18 cellular contexts compared by ENCODE assay signal in genomic region chrX:150856101-150856500, GRCh38. TPM values are rescaled to one million over a fixed set of nuclear protein-coding genes. Genes with fewer than 3 reads are reported as not detected.
DNase-seq lines count a peak whose midpoint lies in the region; ATAC-seq and TF ChIP-seq lines count a peak whose summit lies in the region.
"Had no signal": no experiment of that assay in that cellular context is flagged by ENCODE, and none has a peak within 500 bp of the region (broad histone marks: within the 10 kb centered on the region; RNA-seq: fewer than 3 reads in every experiment).

No MANE protein-coding gene starts in this region.

- H3K36me3 Mint-ChIP-seq in GM23338 (ENCODE audit: low read depth) = peaks cover 15% of the 10 kb centered on the region; the same call in 1 of the 3 replicates

- peaks cover 2% of the 10 kb centered on the region for H3K9me3 Mint-ChIP-seq in GM23338

- ATAC-seq in GM23338 (no peak), GM19395 (IDR thresholded peaks at IDR 0.05; ENCODE audit: unreplicated experiment) (no peak), gastroesophageal sphincter (no peak)

- no peaks in the 10 kb centered on the region for H3K27me3 Mint-ChIP-seq in GM23338 (ENCODE audit: insufficient read depth, low read depth, poor library complexity)

- no peaks in the 10 kb centered on the region for H3K9me3 ChIP-seq in gastroesophageal sphincter
- H3K9me3 ChIP-seq: Caco-2 had no signal

- no peak overlapping the region for H3K4me3 Mint-ChIP-seq in GM23338
- H3K4me3 Mint-ChIP-seq: CD14-positive monocyte had no signal

- no peak overlapping the region for H3K4me2 ChIP-seq in GM23338

- TF ChIP-seq POLR2A in gastroesophageal sphincter (IDR thresholded peaks at IDR 0.05) = no peak

- H3K27me3 ChIP-seq in GM23338 (ENCODE audit: insufficient read depth) = no peaks in the 10 kb centered on the region
- H3K27me3 ChIP-seq in gastroesophageal sphincter = no peaks in the 10 kb centered on the region

- no peak overlapping the region for H2AFZ ChIP-seq in GM23338

- no peak for TF ChIP-seq CTCF in GM23338 (conservative IDR thresholded peaks at IDR 0.05; ENCODE audit: low read depth in 2 of 2)
- no peak for TF ChIP-seq CTCF in epithelial cell of esophagus (IDR thresholded peaks at IDR 0.05; ENCODE audit: insufficient read depth, low read depth, low read length, missing control alignments)
- TF ChIP-seq CTCF in gastroesophageal sphincter (IDR thresholded peaks at IDR 0.05) = no peak

- H3K9me2 ChIP-seq in GM23338 (ENCODE audit: insufficient read depth) = no peaks in the 10 kb centered on the region

- no peaks in the 10 kb centered on the region for H3F3A ChIP-seq in GM23338 (replicated peaks; ENCODE audit: low read depth)

- H3K27ac Mint-ChIP-seq in GM23338 = 0 out of 2 replicates have a peak overlapping the region, but pooled peaks have one; percentile 52

- H3K4me3 ChIP-seq in GM23338 (no peak overlapping the region), epithelial cell of esophagus (ENCODE audit: low read length) (no peak overlapping the region), gastroesophageal sphincter (no peak overlapping the region)

- TF ChIP-seq EP300 in gastroesophageal sphincter (IDR thresholded peaks at IDR 0.05) = no peak

- no peaks in the 10 kb centered on the region for H4K20me1 ChIP-seq in GM23338 (replicated peaks; ENCODE audit: insufficient read depth)

- no peaks in the 10 kb centered on the region for H3K36me3 ChIP-seq in GM23338 (ENCODE audit: insufficient read depth)
- no peaks in the 10 kb centered on the region for H3K36me3 ChIP-seq in gastroesophageal sphincter

- no peak for DNase-seq in GM23338 (ENCODE audit: low spot score)
- DNase-seq in RPMI7951 (ENCODE audit: low read depth) = peak; percentile 20
- peak; percentile 64 for DNase-seq in epithelial cell of esophagus (ENCODE audit: low read depth)
- DNase-seq in kidney tubule cell (ENCODE audit: low spot score) = peak; percentile 81
- DNase-seq in activated CD4-positive, alpha-beta T cell treated with anti-CD3 and anti-CD28 coated beads, Interleukin-2, amount 50 U/mL, for 48 hours = no peak
- DNase-seq: Caco-2, DMS79, GDM1, KG1, MM.1S, NCI-H1105, NCI-H187 treated with DMSO at 0.1 percent for 48 hours, NCI-H2171, NCI-H510A treated with DMSO at 0.1 percent for 48 hours, SIG-M5 had no signal

- H3K4me1 ChIP-seq in GM23338 (ENCODE audit: insufficient read depth) (no peaks in the 10 kb centered on the region), gastroesophageal sphincter (no peaks in the 10 kb centered on the region)
- H3K4me1 ChIP-seq: Caco-2 had no signal

- peaks cover 20% of the 10 kb centered on the region for H3K79me2 ChIP-seq in GM23338 (replicated peaks; ENCODE audit: insufficient read depth)

- H3K27ac ChIP-seq in GM23338 (ENCODE audit: low read depth) (no peak overlapping the region), gastroesophageal sphincter (no peak overlapping the region)

- H3K4me1 Mint-ChIP-seq in GM23338 = peaks cover 3% of the 10 kb centered on the region; the same call in 2 of the 3 replicates

- 80% methylated on average over 2 of the region's 3 CpGs; no CpG with 5 or more reads in 1 of the 2 donors for WGBS in gastroesophageal sphincter (ENCODE audit: low coverage in 1 of 2), 2 donors

TF ChIP-seq in GM23338, 12 proteins besides CTCF, POLR2A, EP300 and RAD21:
- TF ChIP-seq EZH2 (IDR thresholded peaks at IDR 0.05; ENCODE audit: low read depth, unreplicated experiment) = no peak
- TF ChIP-seq ZNF114 (CRISPR knock-in tag; IDR thresholded peaks at IDR 0.05) = no peak
- no peak for TF ChIP-seq ZNF462 (CRISPR knock-in tag; IDR thresholded peaks at IDR 0.05)
- TF ChIP-seq REST (IDR thresholded peaks at IDR 0.05; ENCODE audit: unreplicated experiment) = no peak
TF ChIP-seq in GM23338: peak in this region for 0.

RNA-seq across cellular contexts. Expression of gene CD99L2, which starts 42.4 kb away (rescaled TPM):
- total RNA-seq in GM23338 (2014; rRNA removed; shearing (Covaris generic)) = 6.4 and 7.2 TPM in 2 replicates
- polyA plus RNA-seq in GM23338 (2016; fragmentation: Nextera tagmentation; extraction: Ambion mirVana) = 2.3 and 2.6 TPM in 2 replicates
- 47.0 and 48.9 TPM in 2 replicates for total RNA-seq in RPMI7951 (2014; rRNA removed; shearing (Covaris generic))
- total RNA-seq in gastroesophageal sphincter = 10 to 100 TPM; 56.8 to 88.6 (median 77.6) TPM

Comparison
In these comparisons a context has a peak if more than half of its experiments do, and no peak if none do; other contexts are left out.
1. DNase-seq: peak in RPMI7951 (single experiment), epithelial cell of esophagus (single experiment) and kidney tubule cell (single experiment); none in GM23338 (single experiment) and activated CD4-positive, alpha-beta T cell treated with anti-CD3 and anti-CD28 coated beads, Interleukin-2, amount 50 U/mL, for 48 hours (0 of 2).